8 cellular contexts compared by ENCODE assay signal in genomic region chr17:43125133-43125966, GRCh38. TPM values are rescaled to one million over a fixed set of nuclear protein-coding genes. Genes with fewer than 3 reads are reported as not detected.
DNase-seq lines count a peak whose midpoint lies in the region; ATAC-seq and TF ChIP-seq lines count a peak whose summit lies in the region.

Gene BRCA1, minus strand, starts transcription at chr17:43125364. Its CDS starts 1,268 bp downstream, at chr17:43124096.

- H3K4me1 Mint-ChIP-seq in immature natural killer cell: peaks cover 30 to 31% of the 10 kb centered on the region in 2 donors

- DNase-seq in AG04449 (ENCODE audit: low read depth, low spot score) (peak; percentile 91), NCI-H2227 treated with DMSO at 0.1 percent for 48 hours (lab: John Stamatoyannopoulos, UW) (peak; percentile 99), caudate nucleus (lab: John Stamatoyannopoulos, UW) (peak; percentile 32 to 97 (median 81)), immature natural killer cell (peak; percentile 95 to 97 (median 96)), smooth muscle cell of the brain vasculature (ENCODE audit: low read depth, low spot score) (peak; percentile 91)

- peak within 1 kb of the TSS; percentile 52 for H3K27ac ChIP-seq in caudate nucleus (ENCODE audit: low read depth, low read length)

- POLR2A ChIA-PET in AG04449 (lab: Yijun Ruan, JAX): interaction anchor here (1.2 kb wide), 1 partner anchor 127 kb away, joined by 4 read pairs; the partner anchor contains the start of gene RPL27

- no peaks in the 10 kb centered on the region for H3K9me3 Mint-ChIP-seq in immature natural killer cell

- TF ChIP-seq CTCF in AG04449 (IDR thresholded peaks at IDR 0.05; ENCODE audit: insufficient read depth, low read length, missing control alignments) (no peak), WI38 (IDR thresholded peaks at IDR 0.05; ENCODE audit: low read depth, low read length) (no peak)

- peaks cover 0 to 12% (median 4%) of the 10 kb centered on the region in 3 donors for H3K36me3 Mint-ChIP-seq in immature natural killer cell

- H3K4me3 Mint-ChIP-seq in immature natural killer cell: peak within 1 kb of the TSS; percentile 88 to 99 (median 98)

- H3K4me3 ChIP-seq in AG04449 (ENCODE audit: low read depth, low read length) (peak within 1 kb of the TSS; percentile 95), WI38 (ENCODE audit: low read depth, low read length) (peak within 1 kb of the TSS; percentile 93)

- peaks cover 6 to 8% (median 7%) of the 10 kb centered on the region in 3 donors for H3K27me3 Mint-ChIP-seq in immature natural killer cell (ENCODE audit: low read depth in 3 of 3)

- CTCF ChIA-PET in AG04449 (lab: Yijun Ruan, JAX): interaction anchor here (1.2 to 1.3 kb wide), 2 partner anchors 76 to 101 kb away, joined by 4 to 5 read pairs; no protein-coding TSS in a partner anchor

- H3K27ac Mint-ChIP-seq in immature natural killer cell: peak within 1 kb of the TSS; percentile 92 to 98 (median 95)

- ATAC-seq in GM18907 (IDR thresholded peaks at IDR 0.05; ENCODE audit: unreplicated experiment) (peak; percentile 94), HG03159 (IDR thresholded peaks at IDR 0.05; ENCODE audit: unreplicated experiment) (peak; percentile 96)

RNA-seq across cellular contexts. Expression of gene BRCA1, which starts in this region (rescaled TPM):
- 1 to 10 TPM; 1.1 to 7.2 (median 5.8) TPM for polyA plus RNA-seq in immature natural killer cell

Comparison
In these comparisons a context has a peak if more than half of its experiments do, and no peak if none do; other contexts are left out.
1. Peak in every context shown above with its lines: DNase-seq, ATAC-seq, H3K4me3 ChIP-seq and H3K27ac ChIP-seq.